Comparison of ENCODE assay signal across 19 cellular contexts in genomic region chr17:81691608-81692007, GRCh38.
"Had no signal": no experiment of that assay in that cellular context is flagged by ENCODE, and none has a peak within 500 bp of the region (broad histone marks: within the 10 kb centered on the region; RNA-seq: fewer than 3 reads in every experiment).

No MANE protein-coding gene starts in this region.

- H3K9me3 Mint-ChIP-seq: IgD-negative memory B cell had no signal

- H3K27me3 Mint-ChIP-seq: IgD-negative memory B cell had no signal

- ATAC-seq: SK-N-SH treated with all-trans-retinoic acid at 6 μM for 48 hours had no signal

- DNase-seq: Karpas-422, KBM-7, MG63, NCI-H1092, NCI-H1105 treated with DMSO at 0.1 percent for 48 hours, NCI-H1417 treated with DMSO at 0.1 percent for 48 hours, NCI-H146, NCI-H1694 treated with DMSO at 0.1 percent for 48 hours, NCI-H1930, NCI-H2081, NCI-H2107, NCI-H2227 treated with DMSO at 0.1 percent for 48 hours, NCI-H524 treated with DMSO at 0.1 percent for 48 hours, NCI-H69, NCI-H774, RPMI8226, SHP77 had no signal

- H3K27ac Mint-ChIP-seq: IgD-negative memory B cell had no signal

- H3K36me3 Mint-ChIP-seq: IgD-negative memory B cell had no signal

- H3K9me3 ChIP-seq: MG63 had no signal

- H3K4me3 Mint-ChIP-seq: IgD-negative memory B cell had no signal
